In genomic region chr13:76713280-76713679, GRCh38 we compare ENCODE assay signal across 35 cellular contexts.
"Had no signal": no experiment of that assay in that cellular context is flagged by ENCODE, and none has a peak within 500 bp of the region (broad histone marks: within the 10 kb centered on the region; RNA-seq: fewer than 3 reads in every experiment).

No MANE protein-coding gene starts in this region.

- H3K4me1 Mint-ChIP-seq: activated B cell treated with CpG ODN at 0.5 μM for 24 hours; activated CD4-positive, alpha-beta memory T cell treated with anti-CD3 and anti-CD28 coated beads, Interleukin-2, amount 10 ng/mL, durations not matched to agents 7 days and 5 days; activated CD4-positive, alpha-beta T cell treated with anti-CD3 and anti-CD28 coated beads for 36 hours; activated CD4-positive, alpha-beta T cell treated with anti-CD3 and anti-CD28 coated beads, Interleukin-2, amount 10 ng/mL, durations not matched to agents 7 days and 5 days; activated CD8-positive, alpha-beta memory T cell treated with anti-CD3 and anti-CD28 coated beads, Interleukin-2, amount 10 ng/mL, durations not matched to agents 7 days and 5 days; activated naive CD8-positive, alpha-beta T cell treated with anti-CD3 and anti-CD28 coated beads for 36 hours had no signal

- ATAC-seq: activated CD4-positive, alpha-beta T cell treated with anti-CD3 and anti-CD28 coated beads for 36 hours; activated CD4-positive, CD25-positive, alpha-beta regulatory T cell treated with anti-CD3 and anti-CD28 coated beads, Interleukin-2, amount 50 U/mL, for 24 hours; activated CD8-positive, alpha-beta memory T cell treated with anti-CD3 and anti-CD28 coated beads, Interleukin-2, amount 10 ng/mL, durations not matched to agents 7 days and 5 days; activated CD8-positive, alpha-beta T cell treated with anti-CD3 and anti-CD28 coated beads, Interleukin-2, amount 10 ng/mL, durations not matched to agents 7 days and 5 days; activated naive CD4-positive, alpha-beta T cell treated with anti-CD3 and anti-CD28 coated beads, Interleukin-2, amount 50 U/mL, for 72 hours; body of pancreas had no signal

- H3K27ac ChIP-seq: adrenal gland, body of pancreas, brain microvascular endothelial cell, VCaP had no signal

- H3K27ac Mint-ChIP-seq: activated B cell treated with CpG ODN at 0.5 μM for 24 hours; activated CD4-positive, alpha-beta memory T cell treated with anti-CD3 and anti-CD28 coated beads, Interleukin-2, amount 10 ng/mL, durations not matched to agents 7 days and 5 days; activated CD4-positive, alpha-beta T cell treated with anti-CD3 and anti-CD28 coated beads for 36 hours; activated CD4-positive, alpha-beta T cell treated with anti-CD3 and anti-CD28 coated beads, Interleukin-2, amount 10 ng/mL, durations not matched to agents 7 days and 5 days; activated CD8-positive, alpha-beta memory T cell treated with anti-CD3 and anti-CD28 coated beads, Interleukin-2, amount 10 ng/mL, durations not matched to agents 7 days and 5 days; activated CD8-positive, alpha-beta T cell treated with anti-CD3 and anti-CD28 coated beads, Interleukin-2, amount 10 ng/mL, durations not matched to agents 7 days and 5 days; activated naive CD4-positive, alpha-beta T cell treated with anti-CD3 and anti-CD28 coated beads for 36 hours; activated naive CD4-positive, alpha-beta T cell treated with anti-CD3 and anti-CD28 coated beads, Interleukin-2, amount 50 U/mL, for 72 hours; activated naive CD8-positive, alpha-beta T cell treated with anti-CD3 and anti-CD28 coated beads for 36 hours; activated T-cell treated with anti-CD3 and anti-CD28 coated beads, Interleukin-2, amount 50 U/mL, for 24 hours; activated T-helper 2 cell treated with anti-CD3 and anti-CD28 coated beads, Interferon-gamma antibody, Interleukin-2, Interleukin-4, amounts not matched to agents 10 μg/mL and 5 μg/mL and 100 μg/mL, durations not matched to agents 14 hours and 24 hours and 36 hours; T-helper 1 cell treated with Interleukin-12 subunit alpha and Interleukin-12 subunit beta and Interleukin-4 antibody, amounts not matched to agents 30 μg/mL and 1 μg/mL, for 36 hours; T-helper 2 cell treated with Interferon-gamma antibody and Interleukin-4, amounts not matched to agents 5 μg/mL and 100 μg/mL, for 36 hours had no signal

- H3K27me3 Mint-ChIP-seq: activated B cell treated with CpG ODN at 0.5 μM for 24 hours; activated CD4-positive, alpha-beta memory T cell treated with anti-CD3 and anti-CD28 coated beads, Interleukin-2, amount 10 ng/mL, durations not matched to agents 7 days and 5 days; activated CD4-positive, alpha-beta T cell treated with anti-CD3 and anti-CD28 coated beads for 36 hours; activated CD4-positive, alpha-beta T cell treated with anti-CD3 and anti-CD28 coated beads, Interleukin-2, amount 10 ng/mL, durations not matched to agents 7 days and 5 days; activated CD8-positive, alpha-beta memory T cell treated with anti-CD3 and anti-CD28 coated beads, Interleukin-2, amount 10 ng/mL, durations not matched to agents 7 days and 5 days; activated naive CD8-positive, alpha-beta T cell treated with anti-CD3 and anti-CD28 coated beads for 36 hours; activated T-cell treated with anti-CD3 and anti-CD28 coated beads, Interleukin-2, amount 50 U/mL, for 24 hours had no signal

- H3K9me3 ChIP-seq: adrenal gland, body of pancreas, breast epithelium had no signal

- H3K4me3 ChIP-seq: adrenal gland, body of pancreas, breast epithelium had no signal

- H3K4me3 Mint-ChIP-seq: activated B cell treated with CpG ODN at 0.5 μM for 24 hours; activated CD4-positive, alpha-beta memory T cell treated with anti-CD3 and anti-CD28 coated beads, Interleukin-2, amount 10 ng/mL, durations not matched to agents 7 days and 5 days; activated CD4-positive, alpha-beta T cell treated with anti-CD3 and anti-CD28 coated beads for 36 hours; activated CD4-positive, alpha-beta T cell treated with anti-CD3 and anti-CD28 coated beads, Interleukin-2, amount 10 ng/mL, durations not matched to agents 7 days and 5 days; activated CD8-positive, alpha-beta memory T cell treated with anti-CD3 and anti-CD28 coated beads, Interleukin-2, amount 10 ng/mL, durations not matched to agents 7 days and 5 days; activated CD8-positive, alpha-beta T cell treated with anti-CD3 and anti-CD28 coated beads, Interleukin-2, amount 10 ng/mL, durations not matched to agents 7 days and 5 days; activated naive CD4-positive, alpha-beta T cell treated with anti-CD3 and anti-CD28 coated beads for 36 hours; activated naive CD8-positive, alpha-beta T cell treated with anti-CD3 and anti-CD28 coated beads for 36 hours; activated T-cell treated with anti-CD3 and anti-CD28 coated beads, Interleukin-2, amount 50 U/mL, for 24 hours; T-helper 1 cell treated with Interleukin-12 subunit alpha and Interleukin-12 subunit beta and Interleukin-4 antibody, amounts not matched to agents 30 μg/mL and 1 μg/mL, for 36 hours; T-helper 2 cell treated with Interferon-gamma antibody and Interleukin-4, amounts not matched to agents 5 μg/mL and 100 μg/mL, for 36 hours had no signal

- H3K36me3 ChIP-seq: adrenal gland, brain microvascular endothelial cell, breast epithelium had no signal

- DNase-seq: activated B cell treated with CpG ODN at 0.5 μM for 24 hours; activated CD4-positive, alpha-beta memory T cell treated with anti-CD3 and anti-CD28 coated beads, Interleukin-2, amount 10 ng/mL, durations not matched to agents 7 days and 5 days; activated CD4-positive, alpha-beta T cell treated with anti-CD3 and anti-CD28 coated beads for 1 hour; activated CD4-positive, alpha-beta T cell treated with anti-CD3 and anti-CD28 coated beads for 36 hours; activated CD4-positive, alpha-beta T cell treated with anti-CD3 and anti-CD28 coated beads for 48 hours; activated CD4-positive, alpha-beta T cell treated with anti-CD3 and anti-CD28 coated beads, Interleukin-2, amount 10 ng/mL, durations not matched to agents 7 days and 5 days; activated CD4-positive, alpha-beta T cell treated with anti-CD3 and anti-CD28 coated beads, Interleukin-2, amount 50 U/mL, for 48 hours; activated CD8-positive, alpha-beta memory T cell treated with anti-CD3 and anti-CD28 coated beads for 24 hours; activated CD8-positive, alpha-beta memory T cell treated with anti-CD3 and anti-CD28 coated beads, Interleukin-2, amount 10 ng/mL, durations not matched to agents 7 days and 5 days; activated CD8-positive, alpha-beta memory T cell treated with anti-CD3 and anti-CD28 coated beads, Interleukin-2, amount 50 U/mL, for 48 hours; activated CD8-positive, alpha-beta T cell treated with anti-CD3 and anti-CD28 coated beads, Interleukin-2, amount 10 ng/mL, durations not matched to agents 7 days and 5 days; activated effector memory CD4-positive, alpha-beta T cell treated with Interleukin-2 at 50 U/mL for 16 hours; activated gamma-delta T cell treated with Interleukin-2 at 50 U/mL for 16 hours; activated naive CD4-positive, alpha-beta T cell; activated naive CD4-positive, alpha-beta T cell treated with anti-CD3 and anti-CD28 coated beads for 36 hours; activated naive CD4-positive, alpha-beta T cell treated with anti-CD3 and anti-CD28 coated beads, Interleukin-2, amount 50 U/mL, for 16 hours; activated naive CD8-positive, alpha-beta T cell treated with anti-CD3 and anti-CD28 coated beads for 36 hours; activated T-cell treated with anti-CD3 and anti-CD28 coated beads, Interleukin-2, amount 50 U/mL, for 24 hours; activated T-cell treated with anti-CD3 and anti-CD28 coated beads, Interleukin-2, amount 50 U/mL, for 48 hours; adrenal gland; amniotic stem cell; aorta; body of pancreas; brain microvascular endothelial cell; central memory CD4-positive, alpha-beta T cell; T-helper 1 cell; T-helper 2 cell; T-helper 9 cell had no signal

- H3K36me3 Mint-ChIP-seq: activated CD8-positive, alpha-beta memory T cell treated with anti-CD3 and anti-CD28 coated beads, Interleukin-2, amount 10 ng/mL, durations not matched to agents 7 days and 5 days; activated naive CD4-positive, alpha-beta T cell treated with anti-CD3 and anti-CD28 coated beads, Interleukin-2, amount 50 U/mL, for 72 hours; activated naive CD8-positive, alpha-beta T cell treated with anti-CD3 and anti-CD28 coated beads for 36 hours had no signal

- H3K4me1 ChIP-seq: body of pancreas had no signal

- H3K27me3 ChIP-seq: adrenal gland, body of pancreas, brain microvascular endothelial cell, breast epithelium had no signal

- H3K9me3 Mint-ChIP-seq: activated B cell treated with CpG ODN at 0.5 μM for 24 hours; activated CD4-positive, alpha-beta memory T cell treated with anti-CD3 and anti-CD28 coated beads, Interleukin-2, amount 10 ng/mL, durations not matched to agents 7 days and 5 days; activated CD4-positive, alpha-beta T cell treated with anti-CD3 and anti-CD28 coated beads, Interleukin-2, amount 10 ng/mL, durations not matched to agents 7 days and 5 days; activated naive CD4-positive, alpha-beta T cell treated with anti-CD3 and anti-CD28 coated beads for 36 hours; activated naive CD4-positive, alpha-beta T cell treated with anti-CD3 and anti-CD28 coated beads, Interleukin-2, amount 50 U/mL, for 72 hours; activated naive CD8-positive, alpha-beta T cell treated with anti-CD3 and anti-CD28 coated beads for 36 hours; activated T-cell treated with anti-CD3 and anti-CD28 coated beads, Interleukin-2, amount 50 U/mL, for 24 hours; activated T-helper 2 cell treated with anti-CD3 and anti-CD28 coated beads, Interferon-gamma antibody, Interleukin-2, Interleukin-4, amounts not matched to agents 10 μg/mL and 5 μg/mL and 100 μg/mL, durations not matched to agents 14 hours and 24 hours and 36 hours; T-helper 1 cell treated with Interleukin-12 subunit alpha and Interleukin-12 subunit beta and Interleukin-4 antibody, amounts not matched to agents 30 μg/mL and 1 μg/mL, for 36 hours; T-helper 2 cell treated with Interferon-gamma antibody and Interleukin-4, amounts not matched to agents 5 μg/mL and 100 μg/mL, for 36 hours had no signal
